In genomic region chr10:12251581-12251980, GRCh38 we compare ENCODE assay signal across 23 cellular contexts. TPM values are rescaled to one million over a fixed set of nuclear protein-coding genes. Genes with fewer than 3 reads are reported as not detected.
DNase-seq lines count a peak whose midpoint lies in the region; ATAC-seq and TF ChIP-seq lines count a peak whose summit lies in the region.
"Had no signal": no experiment of that assay in that cellular context is flagged by ENCODE, and none has a peak within 500 bp of the region (broad histone marks: within the 10 kb centered on the region; RNA-seq: fewer than 3 reads in every experiment).

No MANE protein-coding gene starts in this region.

- H3K4me1 Mint-ChIP-seq in T-helper 17 cell: no peaks in the 10 kb centered on the region
- H3K4me1 Mint-ChIP-seq in chondrocyte (ENCODE audit: low read depth): no peaks in the 10 kb centered on the region
- H3K4me1 Mint-ChIP-seq: CD14-positive monocyte; CD4-positive, alpha-beta memory T cell; CD4-positive, CD25-positive, alpha-beta regulatory T cell; CD8-positive, alpha-beta memory T cell had no signal

- peaks cover 2 to 4% of the 10 kb centered on the region in 2 experiments for H3K4me1 ChIP-seq in neutrophil (ENCODE audit: control insufficient read depth in 1 of 2, insufficient read depth in 1 of 2, low read depth in 1 of 2, low read length in 1 of 2)
- H3K4me1 ChIP-seq: BE2C, BLaER1 had no signal

- H3K27ac Mint-ChIP-seq in T-helper 17 cell: peak overlapping the region; percentile 16
- no peak overlapping the region for H3K27ac Mint-ChIP-seq in chondrocyte (ENCODE audit: unreplicated experiment)
- H3K27ac Mint-ChIP-seq: CD4-positive, CD25-positive, alpha-beta regulatory T cell had no signal

- no peaks in the 10 kb centered on the region for H3K9me3 Mint-ChIP-seq in chondrocyte (ENCODE audit: low read depth)
- H3K9me3 Mint-ChIP-seq: CD14-positive monocyte; CD4-positive, alpha-beta memory T cell; CD4-positive, CD25-positive, alpha-beta regulatory T cell; CD8-positive, alpha-beta memory T cell had no signal

- no peaks in the 10 kb centered on the region for H3K27me3 ChIP-seq in neutrophil
- H3K27me3 ChIP-seq: BE2C, BLaER1 had no signal

- H3K4me3 Mint-ChIP-seq in T-helper 17 cell: no peak overlapping the region
- no peak overlapping the region for H3K4me3 Mint-ChIP-seq in chondrocyte (ENCODE audit: unreplicated experiment)
- H3K4me3 Mint-ChIP-seq: CD14-positive monocyte; CD4-positive, alpha-beta memory T cell; CD4-positive, CD25-positive, alpha-beta regulatory T cell; CD8-positive, alpha-beta memory T cell had no signal

- H3K36me3 ChIP-seq in neutrophil: peaks cover 41% of the 10 kb centered on the region

- no peak overlapping the region for H3K4me3 ChIP-seq in neutrophil (ENCODE audit: low read depth in 1 of 2, low read length in 1 of 2)
- H3K4me3 ChIP-seq: BLaER1, GM12878 had no signal

- DNase-seq in T-helper 17 cell (no peak), chondrocyte (ENCODE audit: low spot score) (peak; percentile 10), left lobe of liver (ENCODE audit: low spot score) (no peak), NCI-H774 (lab: John Stamatoyannopoulos, UW) (no peak)
- DNase-seq: 8988T; ACHN; BE2C; C1 segment of cervical spinal cord; CD4-positive, alpha-beta memory T cell; CD4-positive, CD25-positive, alpha-beta regulatory T cell; CD8-positive, alpha-beta memory T cell; COR-L47; DMS 273 treated with DMSO at 0.1 percent for 48 hours; DMS153; DMS53; DMS79; DND-41; EL; GDM1 had no signal

- peak overlapping the region; percentile 10 for H3K27ac ChIP-seq in neutrophil
- H3K27ac ChIP-seq: BLaER1 had no signal

- H3K36me3 Mint-ChIP-seq in T-helper 17 cell (ENCODE audit: low read depth) (peaks cover 5% of the 10 kb centered on the region), chondrocyte (ENCODE audit: low read depth) (peaks cover 16% of the 10 kb centered on the region)

- TF ChIP-seq CTCF in chondrocyte (IDR thresholded peaks at IDR 0.05): no peak
- no peak for TF ChIP-seq CTCF in neutrophil (IDR thresholded peaks at IDR 0.05)

- H3K27me3 Mint-ChIP-seq in T-helper 17 cell (no peaks in the 10 kb centered on the region), chondrocyte (ENCODE audit: low read depth) (no peaks in the 10 kb centered on the region)
- H3K27me3 Mint-ChIP-seq: CD4-positive, alpha-beta memory T cell; CD4-positive, CD25-positive, alpha-beta regulatory T cell; CD8-positive, alpha-beta memory T cell had no signal

- no peaks in the 10 kb centered on the region for H3K9me3 ChIP-seq in T-helper 17 cell (ENCODE audit: control insufficient read depth, low read length, poor library complexity, severe bottlenecking)
- H3K9me3 ChIP-seq in neutrophil: no peaks in the 10 kb centered on the region
- H3K9me3 ChIP-seq: BE2C, BLaER1 had no signal

- no peak for ATAC-seq in T-helper 17 cell
- no peak for ATAC-seq in left lobe of liver
- ATAC-seq: GM12878 had no signal

RNA-seq across cellular contexts. Expression of gene CDC123, which starts 55.6 kb away (rescaled TPM):
- total RNA-seq in T-helper 17 cell: 10 to 100 TPM; 35.9 to 52.8 TPM
- 60.7 to 78.2 TPM (median 67.0 TPM) in 3 replicates for total RNA-seq in chondrocyte
- total RNA-seq in left lobe of liver: 23.9 TPM

RNA-seq across cellular contexts. Expression of gene NUDT5, which starts 55.9 kb away (rescaled TPM):
- total RNA-seq in T-helper 17 cell (10 to 100 TPM; 27.8 to 33.5 TPM), chondrocyte (43.0 to 51.8 TPM (median 43.9 TPM) in 3 replicates), left lobe of liver (57.9 TPM)
